In genomic region chr17:81004336-81005015, GRCh38 we compare ENCODE assay signal across 9 cellular contexts. TPM values are rescaled to one million over a fixed set of nuclear protein-coding genes. Genes with fewer than 3 reads are reported as not detected.
DNase-seq lines count a peak whose midpoint lies in the region; ATAC-seq, FAIRE-seq and TF ChIP-seq lines count a peak whose summit lies in the region.
"Had no signal": no experiment of that assay in that cellular context is flagged by ENCODE, and none has a peak within 500 bp of the region (broad histone marks: within the 10 kb centered on the region; RNA-seq: fewer than 3 reads in every experiment).

No MANE protein-coding gene starts in this region.

- TF ChIP-seq EP300 in HepG2 (IDR thresholded peaks at IDR 0.05; ENCODE audit: low read depth in 2 of 2, low read length in 2 of 2): no peak
- TF ChIP-seq EP300 in HepG2 (CRISPR knock-in tag; IDR thresholded peaks at IDR 0.05; ENCODE audit: borderline replicate concordance): no peak
- no peak for TF ChIP-seq EP300 in stomach (IDR thresholded peaks at IDR 0.05)

- no peak for TF ChIP-seq RAD21 in HepG2 (CRISPR knock-in tag; IDR thresholded peaks at IDR 0.05)

- H3K9ac ChIP-seq in HepG2 (ENCODE audit: insufficient read depth, low read depth, low read length): no peak overlapping the region
- H3K9ac ChIP-seq: KMS-11 had no signal

- 15% methylated on average over 20 of the region's 46 CpGs for WGBS in HepG2 (ENCODE audit: low lambda C conversion rate)
- WGBS in stomach, 5 donors: 2 to 13% (median 3%) methylated on average over 10 to 46 of the region's 46 CpGs

- peaks cover 10% of the 10 kb centered on the region for H3K4me1 Mint-ChIP-seq in activated CD4-positive, alpha-beta T cell treated with anti-CD3 and anti-CD28 coated beads, Interleukin-2, amount 10 ng/mL, durations not matched to agents 24 days and 14 days
- peaks cover 19% of the 10 kb centered on the region for H3K4me1 Mint-ChIP-seq in activated naive CD4-positive, alpha-beta T cell treated with anti-CD3 and anti-CD28 coated beads, Interleukin-2, amount 50 U/mL, for 24 hours

- H3K36me3 Mint-ChIP-seq in activated CD4-positive, alpha-beta T cell treated with anti-CD3 and anti-CD28 coated beads, Interleukin-2, amount 10 ng/mL, durations not matched to agents 24 days and 14 days (ENCODE audit: low read depth): no peaks in the 10 kb centered on the region
- peaks cover 3% of the 10 kb centered on the region for H3K36me3 Mint-ChIP-seq in activated naive CD4-positive, alpha-beta T cell treated with anti-CD3 and anti-CD28 coated beads, Interleukin-2, amount 50 U/mL, for 24 hours

- peak overlapping the region; percentile 64 for H3K4me3 Mint-ChIP-seq in activated CD4-positive, alpha-beta T cell treated with anti-CD3 and anti-CD28 coated beads, Interleukin-2, amount 10 ng/mL, durations not matched to agents 24 days and 14 days
- H3K4me3 Mint-ChIP-seq in activated naive CD4-positive, alpha-beta T cell treated with anti-CD3 and anti-CD28 coated beads, Interleukin-2, amount 50 U/mL, for 24 hours: peak overlapping the region; percentile 62

- intact Hi-C loops in activated CD4-positive, alpha-beta T cell treated with anti-CD3 and anti-CD28 coated beads, Interleukin-2, amount 10 ng/mL, durations not matched to agents 24 days and 14 days (cut with micrococcal nuclease): no loop called here
- intact Hi-C loops in HepG2 (cut with micrococcal nuclease; ENCODE audit: unreplicated experiment): no loop called here
- intact Hi-C loops in stomach (cut with DNase I; ENCODE audit: low total_unique reads): no loop called here

- 0 out of 2 replicates have a peak overlapping the region, but pooled peaks have one; percentile 13 for H3K4me2 ChIP-seq in HepG2 (ENCODE audit: low read depth, low read length)
- H3K4me2 ChIP-seq: KMS-11 had no signal

- no peaks in the 10 kb centered on the region for H3K79me2 ChIP-seq in HepG2 (ENCODE audit: insufficient read depth, low read length)

- peaks cover 8 to 57% of the 10 kb centered on the region in 2 experiments; a peak in 4 of 5 replicates for H3K27me3 ChIP-seq in HepG2 (ENCODE audit: control insufficient read depth in 1 of 2, insufficient read depth in 2 of 2, low read length in 2 of 2)
- H3K27me3 ChIP-seq in stomach: peaks cover 6 to 45% (median 35%) of the 10 kb centered on the region in 3 donors

- H3K27ac ChIP-seq in HepG2 (ENCODE audit: extremely low read length, insufficient read depth, low read length) (no peak overlapping the region), stomach (no peak overlapping the region)
- H3K27ac ChIP-seq: KMS-11 had no signal

- TF ChIP-seq POLR2A in HepG2 (IDR thresholded peaks at IDR 0.05; ENCODE audit: insufficient read depth in 1 of 2, low read depth in 2 of 2, low read length in 2 of 2) (no peak), stomach (IDR thresholded peaks at IDR 0.05) (no peak)

- H3K27ac Mint-ChIP-seq in activated CD4-positive, alpha-beta T cell treated with anti-CD3 and anti-CD28 coated beads, Interleukin-2, amount 10 ng/mL, durations not matched to agents 24 days and 14 days: no peak overlapping the region
- H3K27ac Mint-ChIP-seq in activated naive CD4-positive, alpha-beta T cell treated with anti-CD3 and anti-CD28 coated beads, Interleukin-2, amount 50 U/mL, for 24 hours: peak overlapping the region; percentile 18

- H3K9me3 Mint-ChIP-seq in activated CD4-positive, alpha-beta T cell treated with anti-CD3 and anti-CD28 coated beads, Interleukin-2, amount 10 ng/mL, durations not matched to agents 24 days and 14 days: no peaks in the 10 kb centered on the region
- no peaks in the 10 kb centered on the region for H3K9me3 Mint-ChIP-seq in activated naive CD4-positive, alpha-beta T cell treated with anti-CD3 and anti-CD28 coated beads, Interleukin-2, amount 50 U/mL, for 24 hours

- no peaks in the 10 kb centered on the region for H3K9me3 ChIP-seq in HepG2 (ENCODE audit: low read length)
- no peaks in the 10 kb centered on the region for H3K9me3 ChIP-seq in stomach

- no peak for TF ChIP-seq CTCF in HepG2 (CRISPR knock-in tag; IDR thresholded peaks at IDR 0.05)
- no peak for TF ChIP-seq CTCF in stomach (IDR thresholded peaks at IDR 0.05)

- DNase-seq in activated CD4-positive, alpha-beta T cell treated with anti-CD3 and anti-CD28 coated beads, Interleukin-2, amount 10 ng/mL, durations not matched to agents 24 days and 14 days: peak; percentile 77
- DNase-seq in activated CD4-positive, alpha-beta T cell treated with anti-CD3 and anti-CD28 coated beads for 4 hours: no peak
- DNase-seq in HepG2 (ENCODE audit: low spot score) (no peak), stomach (no peak), H4 (ENCODE audit: low spot score) (no peak), mesenteric fat pad (ENCODE audit: low spot score) (no peak), pons (ENCODE audit: low spot score) (no peak)

- no peak for FAIRE-seq in HepG2 (lab: Jason Lieb, UNC)

- in situ Hi-C loops in HepG2 (cut with HindIII; ENCODE audit: extremely low pct_ligation_motif_present, low pct_unique_long_range_greater_than_20kb): no loop called here

- H3K27me3 Mint-ChIP-seq in activated CD4-positive, alpha-beta T cell treated with anti-CD3 and anti-CD28 coated beads, Interleukin-2, amount 10 ng/mL, durations not matched to agents 24 days and 14 days: peaks cover 40% of the 10 kb centered on the region
- peaks cover 14% of the 10 kb centered on the region for H3K27me3 Mint-ChIP-seq in activated naive CD4-positive, alpha-beta T cell treated with anti-CD3 and anti-CD28 coated beads, Interleukin-2, amount 50 U/mL, for 24 hours

- H3K36me3 ChIP-seq in HepG2 (replicated peaks in 1 of 2; ENCODE audit: control insufficient read depth in 1 of 2, insufficient read depth in 2 of 2, low read length in 2 of 2) (peaks cover 1 to 2% of the 10 kb centered on the region in 2 experiments; a peak in 2 of 5 replicates), stomach (peaks cover 6 to 14% (median 10%) of the 10 kb centered on the region in 4 donors)

- H3K4me3 ChIP-seq in HepG2 (replicated peaks in 1 of 3; ENCODE audit: insufficient read depth in 1 of 3, low read depth in 2 of 3, low read length in 3 of 3): peak overlapping the region in 1 of 3 experiments; percentile 10; a peak in 1 of 6 replicates
- peak overlapping the region; percentile 26 to 39 (median 31) for H3K4me3 ChIP-seq in stomach

- CTCF ChIA-PET in HepG2 (lab: Yijun Ruan, JAX; ENCODE audit: low intra/inter-chr PET ratio, low total read pairs): no interaction called here

- POLR2A ChIA-PET in HepG2 (lab: Yijun Ruan, JAX): interaction anchor here (1.3 kb wide), 1 partner anchor 13 kb away, joined by 3 read pairs; no protein-coding TSS in a partner anchor

- BruUV-seq in HepG2 (replicated peaks; lab: Mats Ljungman, UMichigan): no TSS peak

- H4K20me1 ChIP-seq in HepG2 (ENCODE audit: insufficient read depth, low read length): 0 out of 2 replicates have a peak, but pooled peaks cover 4% of the 10 kb centered on the region

- no peak overlapping the region for H2AFZ ChIP-seq in HepG2 (ENCODE audit: low read length)

- peak; percentile 2; the same call in 1 of the 3 replicates for ATAC-seq in HepG2

- peaks cover 44% of the 10 kb centered on the region for H3K4me1 ChIP-seq in HepG2 (ENCODE audit: insufficient read depth, low read length)
- H3K4me1 ChIP-seq in stomach: peaks cover 13 to 46% (median 42%) of the 10 kb centered on the region in 4 donors

RNA-seq across cellular contexts. Expression of gene CHMP6, which starts 12.8 kb away (rescaled TPM):
- total RNA-seq in activated CD4-positive, alpha-beta T cell treated with anti-CD3 and anti-CD28 coated beads, Interleukin-2, amount 10 ng/mL, durations not matched to agents 24 days and 14 days: 30.8 and 32.8 TPM in 2 replicates
- 24.2 and 24.6 TPM in 2 replicates for total RNA-seq in HepG2 (2016; rRNA removed; fragmentation: Illumina TruSeq; extraction: Trizol)
- 5.9 and 6.6 TPM in 2 replicates for total RNA-seq in HepG2 (2016; cell fraction: cytosol; rRNA removed; fragmentation: Illumina TruSeq; extraction: Trizol; ENCODE audit: low read depth)
- 24.5 and 25.5 TPM in 2 replicates for total RNA-seq in HepG2 (2016; cell fraction: insoluble cytoplasmic fraction; rRNA removed; fragmentation: Illumina TruSeq; extraction: Trizol)
- 14.7 and 15.5 TPM in 2 replicates for total RNA-seq in HepG2 (2016; cell fraction: membrane; rRNA removed; fragmentation: Illumina TruSeq; extraction: Trizol)
- total RNA-seq in HepG2 (2016; cell fraction: nucleus; rRNA removed; fragmentation: Illumina TruSeq; extraction: Trizol): 12.8 and 13.9 TPM in 2 replicates
- polyA plus RNA-seq in HepG2 (2011; rRNA removed): 11.1 and 17.7 TPM in 2 replicates
- polyA plus RNA-seq in HepG2 (2011; cell fraction: cytosol; rRNA removed): 14.2 and 21.6 TPM in 2 replicates
- 31.7 and 32.3 TPM in 2 replicates for polyA plus RNA-seq in HepG2 (2011; cell fraction: nucleus; rRNA removed)
- 10.1 and 14.6 TPM in 2 replicates for polyA plus RNA-seq in HepG2 (2012)
- 8.4 and 9.7 TPM in 2 replicates for polyA plus RNA-seq in HepG2 (2016; cell fraction: cytosol; fragmentation: Illumina TruSeq; extraction: Trizol; ENCODE audit: low read depth)
- polyA plus RNA-seq in HepG2 (2016; cell fraction: insoluble cytoplasmic fraction; fragmentation: Illumina TruSeq; extraction: Trizol; ENCODE audit: low read depth): 42.4 and 45.1 TPM in 2 replicates
- 14.8 and 17.6 TPM in 2 replicates for polyA plus RNA-seq in HepG2 (2016; cell fraction: membrane; fragmentation: Illumina TruSeq; extraction: Trizol; ENCODE audit: low read depth)
- 34.7 and 37.8 TPM in 2 replicates for polyA plus RNA-seq in HepG2 (2016; cell fraction: nucleus; fragmentation: Illumina TruSeq; extraction: Trizol; ENCODE audit: insufficient read depth, low read depth)
- polyA minus RNA-seq in HepG2 (2011; rRNA and poly(A)+ RNA removed; ENCODE audit: low replicate concordance): 6.7 and 18.8 TPM in 2 replicates
- polyA minus RNA-seq in HepG2 (2011; cell fraction: cytosol; rRNA and poly(A)+ RNA removed): 8.2 and 11.1 TPM in 2 replicates
- polyA minus RNA-seq in HepG2 (2011; cell fraction: nucleus; rRNA and poly(A)+ RNA removed): 20.0 and 22.4 TPM in 2 replicates
- 100 to 1,000 TPM in 1 of 5 donors, 10 to 100 TPM in 3, 1 to 10 TPM in 1; 5.4 to 117 (median 12.9) TPM for total RNA-seq in stomach
- 10 to 100 TPM; 23.6 to 30.5 (median 25.4) TPM for polyA plus RNA-seq in stomach
- total RNA-seq in H4 (2014; rRNA removed; shearing (Covaris generic)): 19.7 and 21.4 TPM in 2 replicates
- total RNA-seq in mesenteric fat pad: 25.3 TPM

RNA-seq across cellular contexts. Expression of gene BAIAP2, which starts 30.5 kb away (rescaled TPM):
- 4.4 and 5.5 TPM in 2 replicates for total RNA-seq in activated CD4-positive, alpha-beta T cell treated with anti-CD3 and anti-CD28 coated beads, Interleukin-2, amount 10 ng/mL, durations not matched to agents 24 days and 14 days
- total RNA-seq in HepG2 (2016; rRNA removed; fragmentation: Illumina TruSeq; extraction: Trizol) (16.3 and 22.5 TPM in 2 replicates), stomach (100 to 1,000 TPM in 2 of 5 donors, 10 to 100 TPM in 3; 21.1 to 263 (median 96.9) TPM), mesenteric fat pad (24.6 TPM)
- 8.5 and 9.9 TPM in 2 replicates for total RNA-seq in HepG2 (2016; cell fraction: cytosol; rRNA removed; fragmentation: Illumina TruSeq; extraction: Trizol; ENCODE audit: low read depth)
- total RNA-seq in HepG2 (2016; cell fraction: insoluble cytoplasmic fraction; rRNA removed; fragmentation: Illumina TruSeq; extraction: Trizol): 15.1 and 19.9 TPM in 2 replicates
- total RNA-seq in HepG2 (2016; cell fraction: membrane; rRNA removed; fragmentation: Illumina TruSeq; extraction: Trizol): 11.6 and 11.8 TPM in 2 replicates
- 15.9 and 21.1 TPM in 2 replicates for total RNA-seq in HepG2 (2016; cell fraction: nucleus; rRNA removed; fragmentation: Illumina TruSeq; extraction: Trizol)
- polyA plus RNA-seq in HepG2 (2011; rRNA removed) (24.0 and 29.8 TPM in 2 replicates), stomach (10 to 100 TPM; 37.5 to 66.1 (median 46.6) TPM)
- 14.8 and 22.5 TPM in 2 replicates for polyA plus RNA-seq in HepG2 (2011; cell fraction: cytosol; rRNA removed)
- polyA plus RNA-seq in HepG2 (2011; cell fraction: nucleus; rRNA removed): 101 and 122 TPM in 2 replicates
- 34.4 and 34.9 TPM in 2 replicates for polyA plus RNA-seq in HepG2 (2012)
- polyA plus RNA-seq in HepG2 (2016; cell fraction: cytosol; fragmentation: Illumina TruSeq; extraction: Trizol; ENCODE audit: low read depth): 3.9 and 4.4 TPM in 2 replicates
- 14.7 and 22.4 TPM in 2 replicates for polyA plus RNA-seq in HepG2 (2016; cell fraction: insoluble cytoplasmic fraction; fragmentation: Illumina TruSeq; extraction: Trizol; ENCODE audit: low read depth)
- polyA plus RNA-seq in HepG2 (2016; cell fraction: membrane; fragmentation: Illumina TruSeq; extraction: Trizol; ENCODE audit: low read depth): 6.8 and 8.2 TPM in 2 replicates
- polyA plus RNA-seq in HepG2 (2016; cell fraction: nucleus; fragmentation: Illumina TruSeq; extraction: Trizol; ENCODE audit: insufficient read depth, low read depth): 38.9 and 40.0 TPM in 2 replicates
- polyA minus RNA-seq in HepG2 (2011; rRNA and poly(A)+ RNA removed; ENCODE audit: low replicate concordance): 6.9 and 34.6 TPM in 2 replicates
- 19.5 and 20.5 TPM in 2 replicates for polyA minus RNA-seq in HepG2 (2011; cell fraction: cytosol; rRNA and poly(A)+ RNA removed)
- polyA minus RNA-seq in HepG2 (2011; cell fraction: nucleus; rRNA and poly(A)+ RNA removed): 51.2 and 56.7 TPM in 2 replicates
- total RNA-seq in H4 (2014; rRNA removed; shearing (Covaris generic)): 42.4 and 47.7 TPM in 2 replicates
